Comparison of ENCODE assay signal across 1 cellular context in genomic region chr1:167871331-167871730, GRCh38.
TF ChIP-seq lines count a peak whose summit lies in the region.

No MANE protein-coding gene starts in this region.

TF ChIP-seq in HepG2, 621 proteins besides CTCF, POLR2A, EP300 and RAD21:
- no peak for TF ChIP-seq RORA (CRISPR knock-in tag; IDR thresholded peaks at IDR 0.05)
- TF ChIP-seq ZSCAN9 (CRISPR knock-in tag; IDR thresholded peaks at IDR 0.05; ENCODE audit: borderline replicate concordance): no peak
- TF ChIP-seq NBN (conservative IDR thresholded peaks at IDR 0.05): no peak
- TF ChIP-seq ZBTB49 (CRISPR knock-in tag; IDR thresholded peaks at IDR 0.05; ENCODE audit: borderline replicate concordance): no peak
- no peak for TF ChIP-seq RFXAP (CRISPR knock-in tag; IDR thresholded peaks at IDR 0.05; ENCODE audit: borderline replicate concordance)
- no peak for TF ChIP-seq RFX3 (CRISPR knock-in tag; IDR thresholded peaks at IDR 0.05)
- no peak for TF ChIP-seq PAF1 (CRISPR knock-in tag; IDR thresholded peaks at IDR 0.05)
